17 cellular contexts compared by ENCODE assay signal in the genomic region with DNA sequence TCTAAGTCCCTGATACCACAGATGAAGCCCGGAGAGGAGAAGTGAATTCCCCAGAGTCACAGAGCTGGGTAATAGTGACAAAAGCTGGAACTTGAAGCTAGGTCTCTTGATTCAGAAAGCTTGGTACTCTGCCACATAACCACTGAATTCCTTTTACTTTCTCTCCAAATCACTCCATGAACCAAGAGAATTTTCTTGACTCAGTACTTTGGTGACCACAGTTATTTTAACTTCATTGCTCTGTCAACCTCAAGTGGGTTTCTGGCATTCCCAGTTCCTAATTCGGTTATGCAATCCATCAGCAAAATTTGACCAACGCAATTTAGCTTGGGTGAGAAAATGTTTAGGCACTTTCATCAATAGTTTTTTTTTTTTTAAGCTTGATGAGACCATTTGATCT.
DNase-seq lines count a peak whose midpoint lies in the region; TF ChIP-seq lines count a peak whose summit lies in the region.
"Had no signal": no experiment of that assay in that cellular context is flagged by ENCODE, and none has a peak within 500 bp of the region (broad histone marks: within the 10 kb centered on the region; RNA-seq: fewer than 3 reads in every experiment).

No MANE protein-coding gene starts in this region.

- no peak overlapping the region for H3K27ac Mint-ChIP-seq in CD8-positive, alpha-beta memory T cell
- no peak overlapping the region for H3K27ac Mint-ChIP-seq in T-helper 2 cell treated with Interferon-gamma antibody and Interleukin-4, amounts not matched to agents 5 μg/mL and 100 μg/mL, for 36 hours
- H3K27ac Mint-ChIP-seq: activated CD4-positive, alpha-beta T cell treated with anti-CD3 and anti-CD28 coated beads, Interleukin-2, amount 10 ng/mL, durations not matched to agents 24 days and 14 days; activated T-helper 2 cell treated with anti-CD3 and anti-CD28 coated beads, Interferon-gamma antibody, Interleukin-2, Interleukin-4, amounts not matched to agents 10 μg/mL and 5 μg/mL and 100 μg/mL, durations not matched to agents 14 hours and 24 hours and 36 hours; CD4-positive, alpha-beta T cell; neural progenitor cell had no signal

- H3K4me1 Mint-ChIP-seq in CD8-positive, alpha-beta memory T cell, result peaks cover 0 to 2% (median 0%) of the 10 kb centered on the region in 3 donors
- peaks cover under 1% of the 10 kb centered on the region for H3K4me1 Mint-ChIP-seq in T-helper 2 cell treated with Interferon-gamma antibody and Interleukin-4, amounts not matched to agents 5 μg/mL and 100 μg/mL, for 36 hours (ENCODE audit: low read depth)
- H3K4me1 Mint-ChIP-seq: central memory CD8-positive, alpha-beta T cell had no signal

- no peak overlapping the region for H3K4me3 Mint-ChIP-seq in CD8-positive, alpha-beta memory T cell
- H3K4me3 Mint-ChIP-seq in T-helper 2 cell treated with Interferon-gamma antibody and Interleukin-4, amounts not matched to agents 5 μg/mL and 100 μg/mL, for 36 hours, result no peak overlapping the region
- H3K4me3 Mint-ChIP-seq: activated CD4-positive, alpha-beta T cell treated with anti-CD3 and anti-CD28 coated beads, Interleukin-2, amount 10 ng/mL, durations not matched to agents 24 days and 14 days; CD4-positive, alpha-beta T cell; central memory CD8-positive, alpha-beta T cell; neural progenitor cell had no signal

- no peaks in the 10 kb centered on the region for H3K9me3 ChIP-seq in CD8-positive, alpha-beta memory T cell (ENCODE audit: low read length)
- H3K9me3 ChIP-seq: esophagus squamous epithelium had no signal

- CTCF ChIA-PET in BJ (lab: Yijun Ruan, JAX), result interaction anchor here (0.6 to 0.9 kb wide), 2 partner anchors 64 to 93 kb away, joined by 3 to 5 read pairs; no protein-coding TSS in a partner anchor
- CTCF ChIA-PET in CD8-positive, alpha-beta memory T cell (lab: Charles Lee), result no interaction called here

- TF ChIP-seq CTCF in BJ (IDR thresholded peaks at IDR 0.05; ENCODE audit: insufficient read depth, low read depth, low read length), result no peak

- peaks cover 7 to 30% of the 10 kb centered on the region in 2 donors for H3K27me3 Mint-ChIP-seq in CD8-positive, alpha-beta memory T cell
- peaks cover 8% of the 10 kb centered on the region for H3K27me3 Mint-ChIP-seq in T-helper 2 cell treated with Interferon-gamma antibody and Interleukin-4, amounts not matched to agents 5 μg/mL and 100 μg/mL, for 36 hours (ENCODE audit: low read depth)

- H3K27me3 ChIP-seq in BJ (ENCODE audit: control insufficient read depth, insufficient read depth, low read length), result peaks cover 8% of the 10 kb centered on the region
- peaks cover 5% of the 10 kb centered on the region for H3K27me3 ChIP-seq in CD8-positive, alpha-beta memory T cell (ENCODE audit: insufficient read depth, low read length, poor library complexity, severe bottlenecking)
- H3K27me3 ChIP-seq: esophagus squamous epithelium, neural progenitor cell had no signal

- no peaks in the 10 kb centered on the region for H3K36me3 Mint-ChIP-seq in CD8-positive, alpha-beta memory T cell
- H3K36me3 Mint-ChIP-seq in T-helper 2 cell treated with Interferon-gamma antibody and Interleukin-4, amounts not matched to agents 5 μg/mL and 100 μg/mL, for 36 hours (ENCODE audit: low read depth), result no peaks in the 10 kb centered on the region
- H3K36me3 Mint-ChIP-seq: neural progenitor cell had no signal

- POLR2A ChIA-PET in BJ (lab: Charles Lee), result no interaction called here
- POLR2A ChIA-PET in CD8-positive, alpha-beta memory T cell (lab: Charles Lee), result no interaction called here

- H3K4me1 ChIP-seq in CD8-positive, alpha-beta memory T cell (ENCODE audit: insufficient read depth, low read length), result no peaks in the 10 kb centered on the region
- H3K4me1 ChIP-seq: neural progenitor cell had no signal

- no peak overlapping the region for H3K27ac ChIP-seq in CD8-positive, alpha-beta memory T cell (ENCODE audit: low read depth, low read length)
- H3K27ac ChIP-seq: neural progenitor cell had no signal

- H3K4me3 ChIP-seq in BJ (ENCODE audit: low read depth, low read length), result no peak overlapping the region
- H3K4me3 ChIP-seq in CD8-positive, alpha-beta memory T cell (ENCODE audit: low read length), result no peak overlapping the region
- H3K4me3 ChIP-seq: esophagus squamous epithelium, neural progenitor cell had no signal

- no peaks in the 10 kb centered on the region for H3K36me3 ChIP-seq in BJ (ENCODE audit: control insufficient read depth, insufficient read depth, low read length)
- no peaks in the 10 kb centered on the region for H3K36me3 ChIP-seq in CD8-positive, alpha-beta memory T cell (ENCODE audit: insufficient read depth, low read length)
- H3K36me3 ChIP-seq: esophagus squamous epithelium, neural progenitor cell had no signal

- DNase-seq in BJ (ENCODE audit: low read depth), result peak; percentile 76
- peak; percentile 74 for DNase-seq in NCI-H226
- DNase-seq in dedifferentiated amniotic fluid mesenchymal stem cell (ENCODE audit: extremely low spot score), result peak; percentile 67
- peak; percentile 78 for DNase-seq in non-pigmented ciliary epithelial cell (ENCODE audit: low read depth)
- DNase-seq in activated naive CD4-positive, alpha-beta T cell (lab: John Stamatoyannopoulos, UW), result no peak
- no peak for DNase-seq in CD8-positive, alpha-beta memory T cell
- no peak for DNase-seq in T-helper 2 cell treated with Interferon-gamma antibody and Interleukin-4, amounts not matched to agents 5 μg/mL and 100 μg/mL, for 36 hours (ENCODE audit: low spot score)
- DNase-seq in COR-L47 (lab: John Stamatoyannopoulos, UW), result no peak
- DNase-seq: activated CD4-positive, alpha-beta T cell treated with anti-CD3 and anti-CD28 coated beads, Interleukin-2, amount 10 ng/mL, durations not matched to agents 24 days and 14 days; CD4-positive, alpha-beta T cell; esophagus squamous epithelium; left cardiac atrium; NCI-H2029 treated with DMSO at 0.1 percent for 48 hours; stimulated activated CD4-positive, alpha-beta T cell treated with anti-CD3 and anti-CD28 coated beads, Interleukin-15, amount 100 ng/mL, for 24 hours had no signal

- H3K9me3 Mint-ChIP-seq in CD8-positive, alpha-beta memory T cell, result no peaks in the 10 kb centered on the region
- no peaks in the 10 kb centered on the region for H3K9me3 Mint-ChIP-seq in T-helper 2 cell treated with Interferon-gamma antibody and Interleukin-4, amounts not matched to agents 5 μg/mL and 100 μg/mL, for 36 hours
- H3K9me3 Mint-ChIP-seq: CD4-positive, alpha-beta T cell; central memory CD8-positive, alpha-beta T cell; neural progenitor cell had no signal

Comparison
In these comparisons a context has a peak if more than half of its experiments do, and no peak if none do; other contexts are left out.
1. DNase-seq: peak in BJ (single experiment), NCI-H226 (single experiment), dedifferentiated amniotic fluid mesenchymal stem cell (single experiment) and non-pigmented ciliary epithelial cell (single experiment); none in activated naive CD4-positive, alpha-beta T cell (0 of 4), CD8-positive, alpha-beta memory T cell (0 of 5), T-helper 2 cell treated with Interferon-gamma antibody and Interleukin-4, amounts not matched to agents 5 μg/mL and 100 μg/mL, for 36 hours (single experiment) and COR-L47 (single experiment).